Comparison of ENCODE assay signal across 33 cellular contexts in the genomic region with DNA sequence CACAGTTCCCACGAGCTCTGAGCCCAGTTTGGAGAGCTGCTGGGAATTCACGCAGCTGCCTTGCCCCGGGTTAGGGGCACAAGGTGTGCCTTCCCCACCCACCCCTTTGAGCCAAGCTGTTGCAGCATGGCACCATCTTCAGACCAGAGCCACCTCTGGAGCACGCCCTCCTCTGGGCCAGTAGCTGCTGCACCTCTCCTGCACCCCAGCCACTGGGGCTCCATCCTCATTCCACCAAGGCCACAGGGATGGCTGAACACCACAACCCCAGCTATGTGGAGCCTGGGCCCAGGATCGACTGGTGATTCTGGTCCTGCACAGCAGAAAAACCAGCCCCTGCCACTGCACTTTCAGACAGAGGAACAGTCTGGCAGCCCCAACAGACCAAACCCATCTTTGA.
"Had no signal": no experiment of that assay in that cellular context is flagged by ENCODE, and none has a peak within 500 bp of the region (broad histone marks: within the 10 kb centered on the region; RNA-seq: fewer than 3 reads in every experiment).

No MANE protein-coding gene starts in this region.

- FAIRE-seq: bronchial epithelial cell, TTC549 had no signal

- H3K4me3 ChIP-seq: adrenal gland, ascending aorta, cardiac muscle cell had no signal

- ATAC-seq: activated CD8-positive, alpha-beta T cell treated with anti-CD3 and anti-CD28 coated beads for 36 hours; activated naive CD4-positive, alpha-beta T cell treated with anti-CD3 and anti-CD28 coated beads, Interleukin-2, amount 50 U/mL, for 72 hours; activated T-cell treated with anti-CD3 and anti-CD28 coated beads, Interleukin-2, amount 50 U/mL, for 4 hours; activated T-cell treated with anti-CD3 and anti-CD28 coated beads, Interleukin-2, amount 50 U/mL, for 72 hours; activated T-helper 17 cell treated with anti-CD3 and anti-CD28 coated beads, Interleukin-2, amount 50 U/mL, for 72 hours had no signal

- H3K9me3 ChIP-seq: adrenal gland, ascending aorta had no signal

- H3K4me1 ChIP-seq: adrenal gland, ascending aorta had no signal

- H3K27me3 ChIP-seq: adrenal gland, ascending aorta, cardiac muscle cell had no signal

- DNase-seq: activated B cell treated with CpG ODN at 0.5 μM for 24 hours; activated CD4-positive, alpha-beta memory T cell treated with anti-CD3 and anti-CD28 coated beads for 36 hours; activated CD4-positive, alpha-beta T cell treated with anti-CD3 and anti-CD28 coated beads for 4 hours; activated CD4-positive, alpha-beta T cell treated with anti-CD3 and anti-CD28 coated beads, Interleukin-2, amount 10 ng/mL, durations not matched to agents 24 days and 14 days; activated CD4-positive, alpha-beta T cell treated with anti-CD3 and anti-CD28 coated beads, Interleukin-2, amount 50 U/mL, for 1 hour; activated CD4-positive, alpha-beta T cell treated with anti-CD3 and anti-CD28 coated beads, Interleukin-2, amount 50 U/mL, for 4 hours; activated CD4-positive, CD25-positive, alpha-beta regulatory T cell treated with anti-CD3 and anti-CD28 coated beads, Interleukin-2, amount 50 U/mL, for 72 hours; activated CD8-positive, alpha-beta T cell treated with anti-CD3 and anti-CD28 coated beads for 36 hours; activated effector memory CD4-positive, alpha-beta T cell treated with anti-CD3 and anti-CD28 coated beads, Interleukin-2, amount 50 U/mL, for 16 hours; activated gamma-delta T cell treated with Interleukin-2 at 50 U/mL for 16 hours; activated naive CD4-positive, alpha-beta T cell; activated naive CD4-positive, alpha-beta T cell treated with anti-CD3 and anti-CD28 coated beads for 36 hours; activated naive CD4-positive, alpha-beta T cell treated with anti-CD3 and anti-CD28 coated beads, Interleukin-2, amount 50 U/mL, for 16 hours; activated naive CD8-positive, alpha-beta T cell treated with anti-CD3 and anti-CD28 coated beads for 36 hours; activated T-cell treated with anti-CD3 and anti-CD28 coated beads for 4 hours; activated T-cell treated with anti-CD3 and anti-CD28 coated beads, Interleukin-2, amount 50 U/mL, for 1 hour; activated T-cell treated with anti-CD3 and anti-CD28 coated beads, Interleukin-2, amount 50 U/mL, for 4 hours; activated T-cell treated with anti-CD3 and anti-CD28 coated beads, Interleukin-2, amount 50 U/mL, for 72 hours; amniotic stem cell; anterior cingulate cortex; caudate nucleus; cerebellar nuclear complex; T-helper 1 cell; T-helper 2 cell; T-helper 9 cell had no signal

- H3K27ac ChIP-seq: adrenal gland, ascending aorta, cardiac muscle cell, VCaP had no signal
